ENCODE assay signal across 1 cellular context in genomic region chr1:150875197-150876110, GRCh38.
TF ChIP-seq lines count a peak whose summit lies in the region.

No MANE protein-coding gene starts in this region.

TF ChIP-seq in HepG2, 621 proteins besides CTCF, POLR2A, EP300 and RAD21:
- TF ChIP-seq ZNF570 (CRISPR knock-in tag; IDR thresholded peaks at IDR 0.05; ENCODE audit: borderline replicate concordance) (no peak), PRMT3 (CRISPR knock-in tag; IDR thresholded peaks at IDR 0.05; ENCODE audit: borderline replicate concordance, low read depth) (no peak), ZSCAN25 (CRISPR knock-in tag; IDR thresholded peaks at IDR 0.05) (no peak), XBP1 (CRISPR knock-in tag; IDR thresholded peaks at IDR 0.05) (no peak), ZNF225 (CRISPR knock-in tag; IDR thresholded peaks at IDR 0.05) (no peak), ZNF354B (CRISPR knock-in tag; IDR thresholded peaks at IDR 0.05) (peak; percentile 30; the same call in 1 of the 2 replicates), IRF2 (CRISPR knock-in tag; IDR thresholded peaks at IDR 0.05) (no peak), HIVEP1 (CRISPR knock-in tag; IDR thresholded peaks at IDR 0.05) (no peak), KMT2B (CRISPR knock-in tag; IDR thresholded peaks at IDR 0.05) (0 out of 2 replicates have a peak, but pooled peaks have one; percentile 8), ZNF605 (CRISPR knock-in tag; IDR thresholded peaks at IDR 0.05) (no peak), CREM (IDR thresholded peaks at IDR 0.05) (0 out of 2 replicates have a peak, but pooled peaks have one; percentile 13), CREM (CRISPR knock-in tag; IDR thresholded peaks at IDR 0.05) (no peak), SPEN (CRISPR knock-in tag; IDR thresholded peaks at IDR 0.05; ENCODE audit: low read depth) (no peak), TARDBP (CRISPR knock-in tag; IDR thresholded peaks at IDR 0.05) (0 out of 2 replicates have a peak, but pooled peaks have one; percentile 17), ZFP37 (CRISPR knock-in tag; IDR thresholded peaks at IDR 0.05; ENCODE audit: borderline replicate concordance) (no peak), NFRKB (IDR thresholded peaks at IDR 0.05) (no peak), SIN3A (IDR thresholded peaks at IDR 0.05; ENCODE audit: borderline replicate concordance, low read depth, low read length) (no peak), SMC3 (IDR thresholded peaks at IDR 0.05; ENCODE audit: low read length) (no peak), JDP2 (CRISPR knock-in tag; IDR thresholded peaks at IDR 0.05; ENCODE audit: borderline replicate concordance) (no peak), ZBTB1 (CRISPR knock-in tag; IDR thresholded peaks at IDR 0.05; ENCODE audit: borderline replicate concordance) (no peak)
- TF ChIP-seq, protein P1, sequence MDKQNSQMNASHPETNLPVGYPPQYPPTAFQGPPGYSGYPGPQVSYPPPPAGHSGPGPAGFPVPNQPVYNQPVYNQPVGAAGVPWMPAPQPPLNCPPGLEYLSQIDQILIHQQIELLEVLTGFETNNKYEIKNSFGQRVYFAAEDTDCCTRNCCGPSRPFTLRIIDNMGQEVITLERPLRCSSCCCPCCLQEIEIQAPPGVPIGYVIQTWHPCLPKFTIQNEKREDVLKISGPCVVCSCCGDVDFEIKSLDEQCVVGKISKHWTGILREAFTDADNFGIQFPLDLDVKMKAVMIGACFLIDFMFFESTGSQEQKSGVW (CRISPR knock-in tag; IDR thresholded peaks at IDR 0.05; ENCODE audit: borderline replicate concordance): no peak
